Comparison of ENCODE assay signal across 1 cellular context in the genomic region with DNA sequence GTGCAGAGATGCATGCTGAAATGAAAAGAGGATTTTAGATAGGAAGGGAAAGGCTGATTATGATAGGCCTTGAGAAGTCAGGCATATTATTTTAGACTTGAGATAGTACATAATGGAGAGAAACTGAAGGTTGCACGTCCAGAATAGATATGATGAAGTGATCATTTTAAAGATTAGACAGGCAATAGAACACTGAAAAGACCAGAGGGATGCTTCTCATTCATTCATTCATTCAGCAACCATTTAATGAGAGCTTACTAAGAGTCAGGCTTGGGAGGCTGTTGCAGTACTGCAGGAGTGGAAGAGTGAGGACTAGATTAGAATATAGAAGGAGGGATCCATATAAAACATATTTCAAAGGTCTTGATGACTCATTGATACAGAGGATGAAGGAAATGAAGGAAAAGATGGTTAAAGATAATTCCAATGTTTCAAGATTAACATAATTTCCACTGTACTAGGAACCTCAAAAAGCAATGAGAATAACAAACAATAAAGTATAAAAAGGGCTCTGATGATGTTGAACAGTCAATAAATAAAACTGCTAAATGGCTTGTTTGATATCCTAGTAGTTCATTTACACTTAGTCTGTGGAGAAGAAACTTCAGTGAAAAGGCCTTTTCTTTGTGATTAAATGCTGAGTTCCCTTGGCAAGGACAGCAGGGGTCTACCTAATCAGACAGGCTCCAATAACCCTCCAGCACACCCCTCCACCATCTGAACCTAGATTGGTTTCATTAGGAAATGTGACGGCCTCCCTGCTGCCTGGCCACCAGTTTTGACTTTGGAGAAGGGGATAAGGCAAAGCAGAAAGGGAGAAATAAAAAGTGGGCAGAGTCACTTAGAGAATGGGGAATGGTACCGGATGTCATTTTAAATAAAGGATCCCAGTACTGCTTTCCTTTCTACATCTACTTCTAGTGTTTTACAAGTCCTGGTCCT.
TF ChIP-seq lines count a peak whose summit lies in the region.

No MANE protein-coding gene starts in this region.

TF ChIP-seq in endothelial cell of umbilical vein, 7 proteins besides CTCF, POLR2A, EP300 and RAD21:
- TF ChIP-seq EZH2 (IDR thresholded peaks at IDR 0.05; ENCODE audit: borderline replicate concordance, low read depth, low read length, severe bottlenecking) (no peak), GATA2 (IDR thresholded peaks at IDR 0.05; ENCODE audit: insufficient read depth, insufficient read length, low read depth, low read length) (peak; percentile 66), MYC (IDR thresholded peaks at IDR 0.05; ENCODE audit: low read depth, low read length) (no peak), POLR2AphosphoS5 (IDR thresholded peaks at IDR 0.05; ENCODE audit: insufficient read depth, low read depth, low read length) (no peak), JUN (IDR thresholded peaks at IDR 0.05; ENCODE audit: borderline replicate concordance, insufficient read depth, insufficient read length, low read depth) (peak; percentile 14), FOS (IDR thresholded peaks at IDR 0.05; ENCODE audit: borderline replicate concordance, insufficient read depth, low read length) (peak; percentile 67)
- TF ChIP-seq, protein P1, sequence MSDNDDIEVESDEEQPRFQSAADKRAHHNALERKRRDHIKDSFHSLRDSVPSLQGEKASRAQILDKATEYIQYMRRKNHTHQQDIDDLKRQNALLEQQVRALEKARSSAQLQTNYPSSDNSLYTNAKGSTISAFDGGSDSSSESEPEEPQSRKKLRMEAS (IDR thresholded peaks at IDR 0.05; ENCODE audit: insufficient read depth, insufficient read length) = no peak
